1 cellular context compared by ENCODE assay signal in the genomic region with DNA sequence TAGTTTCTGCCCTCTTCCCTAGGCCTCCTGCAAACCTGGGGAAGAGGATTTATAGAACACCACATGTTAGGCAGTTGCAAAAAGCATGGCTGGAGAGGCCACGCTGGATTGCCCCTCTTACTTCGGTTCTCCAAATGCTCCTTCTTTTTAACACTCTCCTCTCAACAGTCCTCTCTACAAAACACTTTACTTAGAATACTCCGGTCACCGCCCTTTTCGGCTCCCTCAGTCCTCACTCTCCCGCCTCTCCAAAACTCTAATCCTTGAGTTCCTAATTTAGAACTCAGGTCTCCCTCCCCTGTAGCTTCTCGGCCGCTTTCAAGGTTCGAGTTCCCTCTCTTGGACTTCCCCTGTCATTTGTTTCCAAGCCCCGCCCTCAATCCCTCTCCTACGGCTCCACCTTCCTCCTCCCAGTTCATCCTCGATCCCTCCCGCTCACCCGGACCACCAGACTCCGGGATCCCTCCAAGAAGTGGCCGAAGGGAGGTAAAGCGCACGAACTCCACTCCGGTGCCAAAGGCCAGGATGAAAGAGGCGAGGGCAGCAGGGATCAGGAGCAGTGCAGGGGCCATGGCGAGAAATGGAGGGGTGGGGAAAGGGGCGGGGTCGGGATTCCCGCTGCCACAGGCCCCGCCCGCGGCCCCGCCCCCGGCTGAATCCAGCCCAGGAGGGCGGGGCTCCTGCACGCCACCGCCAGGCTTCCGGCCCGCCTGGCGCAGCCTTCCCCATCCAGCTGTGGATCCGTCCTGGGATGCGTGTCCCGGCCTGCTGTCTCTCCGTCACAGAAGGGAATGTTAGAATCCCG.
TF ChIP-seq lines count a peak whose summit lies in the region.

Gene NRM, minus strand, starts transcription at position 582 of the 805 bp plus-strand sequence. Its CDS starts 10 bp downstream, at position 572.

TF ChIP-seq in HCT116, 20 proteins besides CTCF, POLR2A, EP300 and RAD21:
- peak; percentile 10 for TF ChIP-seq YY1 (IDR thresholded peaks at IDR 0.05; ENCODE audit: extremely low read depth, insufficient replicate concordance, low read depth, low read length)
- TF ChIP-seq POLR2AphosphoS5 (IDR thresholded peaks at IDR 0.05; ENCODE audit: low read depth, low read length), result peak; percentile 85
- TF ChIP-seq ELF1 (IDR thresholded peaks at IDR 0.05; ENCODE audit: borderline replicate concordance, low read depth), result no peak
- TF ChIP-seq SIN3A (IDR thresholded peaks at IDR 0.05; ENCODE audit: low read depth), result no peak
- TF ChIP-seq EZH2 (IDR thresholded peaks at IDR 0.05), result no peak
- TF ChIP-seq ZBTB33 (IDR thresholded peaks at IDR 0.05; ENCODE audit: extremely low read depth, insufficient replicate concordance, low read length), result no peak
- no peak for TF ChIP-seq CBX3 (IDR thresholded peaks at IDR 0.05; ENCODE audit: low read depth)
- TF ChIP-seq SP1 (IDR thresholded peaks at IDR 0.05; ENCODE audit: low read depth), result no peak
- TF ChIP-seq MAX (IDR thresholded peaks at IDR 0.05), result no peak
- TF ChIP-seq, protein P1, sequence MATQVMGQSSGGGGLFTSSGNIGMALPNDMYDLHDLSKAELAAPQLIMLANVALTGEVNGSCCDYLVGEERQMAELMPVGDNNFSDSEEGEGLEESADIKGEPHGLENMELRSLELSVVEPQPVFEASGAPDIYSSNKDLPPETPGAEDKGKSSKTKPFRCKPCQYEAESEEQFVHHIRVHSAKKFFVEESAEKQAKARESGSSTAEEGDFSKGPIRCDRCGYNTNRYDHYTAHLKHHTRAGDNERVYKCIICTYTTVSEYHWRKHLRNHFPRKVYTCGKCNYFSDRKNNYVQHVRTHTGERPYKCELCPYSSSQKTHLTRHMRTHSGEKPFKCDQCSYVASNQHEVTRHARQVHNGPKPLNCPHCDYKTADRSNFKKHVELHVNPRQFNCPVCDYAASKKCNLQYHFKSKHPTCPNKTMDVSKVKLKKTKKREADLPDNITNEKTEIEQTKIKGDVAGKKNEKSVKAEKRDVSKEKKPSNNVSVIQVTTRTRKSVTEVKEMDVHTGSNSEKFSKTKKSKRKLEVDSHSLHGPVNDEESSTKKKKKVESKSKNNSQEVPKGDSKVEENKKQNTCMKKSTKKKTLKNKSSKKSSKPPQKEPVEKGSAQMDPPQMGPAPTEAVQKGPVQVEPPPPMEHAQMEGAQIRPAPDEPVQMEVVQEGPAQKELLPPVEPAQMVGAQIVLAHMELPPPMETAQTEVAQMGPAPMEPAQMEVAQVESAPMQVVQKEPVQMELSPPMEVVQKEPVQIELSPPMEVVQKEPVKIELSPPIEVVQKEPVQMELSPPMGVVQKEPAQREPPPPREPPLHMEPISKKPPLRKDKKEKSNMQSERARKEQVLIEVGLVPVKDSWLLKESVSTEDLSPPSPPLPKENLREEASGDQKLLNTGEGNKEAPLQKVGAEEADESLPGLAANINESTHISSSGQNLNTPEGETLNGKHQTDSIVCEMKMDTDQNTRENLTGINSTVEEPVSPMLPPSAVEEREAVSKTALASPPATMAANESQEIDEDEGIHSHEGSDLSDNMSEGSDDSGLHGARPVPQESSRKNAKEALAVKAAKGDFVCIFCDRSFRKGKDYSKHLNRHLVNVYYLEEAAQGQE (IDR thresholded peaks at IDR 0.05; ENCODE audit: low read depth), result no peak
- TF ChIP-seq JUND (IDR thresholded peaks at IDR 0.05), result no peak
